In the genomic region with DNA sequence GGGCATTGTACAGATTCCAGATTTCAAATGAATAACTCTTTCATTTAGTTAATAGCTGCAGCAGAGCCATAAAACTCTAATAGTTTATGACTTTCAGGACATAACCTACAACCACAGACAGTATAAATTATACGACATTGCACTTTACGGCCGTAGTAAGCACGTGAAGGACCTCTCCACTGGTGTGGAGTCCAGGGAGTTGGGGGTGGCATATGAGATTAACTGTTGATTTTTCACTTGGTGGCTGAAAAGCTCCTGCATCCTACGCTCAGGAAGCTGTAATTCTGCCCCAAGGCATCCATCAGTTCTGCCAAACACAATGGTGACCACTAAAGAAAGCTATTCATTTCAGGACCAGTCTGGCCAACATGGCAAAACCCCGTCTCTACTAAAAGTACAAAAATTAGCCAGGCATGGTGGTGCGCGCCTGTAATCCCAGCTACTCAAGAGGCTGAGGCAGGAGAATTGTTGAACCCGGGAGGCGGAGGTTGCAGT, we compare ENCODE assay signal across 26 cellular contexts.
DNase-seq lines count a peak whose midpoint lies in the region; ATAC-seq and TF ChIP-seq lines count a peak whose summit lies in the region.
"Had no signal": no experiment of that assay in that cellular context is flagged by ENCODE, and none has a peak within 500 bp of the region (broad histone marks: within the 10 kb centered on the region; RNA-seq: fewer than 3 reads in every experiment).

No MANE protein-coding gene starts in this region.

- 86% methylated on average over 10 of the region's 10 CpGs for WGBS in esophagus muscularis mucosa

- no peaks in the 10 kb centered on the region for H3K4me1 ChIP-seq in esophagus muscularis mucosa
- H3K4me1 ChIP-seq: foreskin keratinocyte, parathyroid adenoma, transverse colon had no signal

- ATAC-seq in GM18870 (IDR thresholded peaks at IDR 0.05; ENCODE audit: unreplicated experiment) (no peak), GM18909 (IDR thresholded peaks at IDR 0.05; ENCODE audit: poor library complexity, unreplicated experiment) (no peak), GM18498 (IDR thresholded peaks at IDR 0.05; ENCODE audit: unreplicated experiment) (no peak)
- ATAC-seq: esophagus mucosa; foreskin keratinocyte; HCT116; K562; mucosa of descending colon; natural killer cell treated with Interleukin-12 subunit alpha and Interleukin-12 subunit beta and Interleukin-15 and Interleukin-18, amount 100 ng/mL, for 72 hours had no signal

- no peak for TF ChIP-seq POLR2A in esophagus muscularis mucosa (IDR thresholded peaks at IDR 0.05; ENCODE audit: low read depth)

- no peaks in the 10 kb centered on the region for H3K36me3 ChIP-seq in esophagus muscularis mucosa
- H3K36me3 ChIP-seq: transverse colon had no signal

- no peak for TF ChIP-seq EP300 in esophagus muscularis mucosa (IDR thresholded peaks at IDR 0.05)

- DNase-seq in NCI-H1092 (lab: John Stamatoyannopoulos, UW) (peak; percentile 48), NCI-H345 treated with DMSO at 0.1 percent for 48 hours (lab: John Stamatoyannopoulos, UW; ENCODE audit: unreplicated experiment) (peak; percentile 81), foreskin melanocyte (peak; percentile 56), esophagus muscularis mucosa (ENCODE audit: extremely low spot score) (no peak)
- DNase-seq: activated CD4-positive, alpha-beta T cell treated with anti-CD3 and anti-CD28 coated beads, Interleukin-2, amount 10 ng/mL, durations not matched to agents 24 days and 14 days; activated gamma-delta T cell; activated naive CD8-positive, alpha-beta T cell treated with anti-CD3 and anti-CD28 coated beads, Interleukin-2, amount 10 ng/mL, durations not matched to agents 7 days and 5 days; activated T-cell treated with anti-CD3 and anti-CD28 coated beads, Interleukin-2, amount 50 U/mL, for 1 hour; central memory CD4-positive, alpha-beta T cell; DND-41; foreskin keratinocyte; mucosa of descending colon; NCI-H82; SK-N-SH; stimulated activated CD4-positive, alpha-beta T cell treated with anti-CD3 and anti-CD28 coated beads, Interleukin-1b, Interleukin-23, amount 100 ng/mL, for 48 hours; transverse colon had no signal

- TF ChIP-seq CTCF in C4-2B (conservative IDR thresholded peaks at IDR 0.05) (no peak), esophagus muscularis mucosa (IDR thresholded peaks at IDR 0.05) (no peak)

- intact Hi-C loops in esophagus muscularis mucosa (cut with DNase I): no loop called here

- H3K9me3 ChIP-seq in esophagus muscularis mucosa: no peaks in the 10 kb centered on the region
- H3K9me3 ChIP-seq: mucosa of descending colon, SK-N-SH, transverse colon had no signal

- peaks cover 0 to 5% (median 0%) of the 10 kb centered on the region in 4 donors for H3K27me3 ChIP-seq in esophagus muscularis mucosa
- H3K27me3 ChIP-seq: foreskin keratinocyte, transverse colon had no signal

- H3K27ac ChIP-seq in C4-2B: peak overlapping the region; percentile 12; the same call in 1 of the 2 replicates
- no peak overlapping the region for H3K27ac ChIP-seq in esophagus muscularis mucosa (replicated peaks in 1 of 4)
- H3K27ac ChIP-seq: foreskin keratinocyte, parathyroid adenoma, transverse colon had no signal

- no peak overlapping the region for H3K4me3 ChIP-seq in esophagus muscularis mucosa
- H3K4me3 ChIP-seq: K562, mucosa of descending colon, smooth muscle cell, transverse colon had no signal
